ENCODE assay signal across 9 cellular contexts in genomic region chr19:48745208-48745995, GRCh38. TPM values are rescaled to one million over a fixed set of nuclear protein-coding genes. Genes with fewer than 3 reads are reported as not detected.
A peak's percentile ranks its signal among the peaks of the same experiment; 100 is the strongest.
DNase-seq lines count a peak whose midpoint lies in the region; TF ChIP-seq lines count a peak whose summit lies in the region.
"Had no signal": no experiment of that assay in that cellular context is flagged by ENCODE, and none has a peak within 500 bp of the region (broad histone marks: within the 10 kb centered on the region; RNA-seq: fewer than 3 reads in every experiment).

No MANE protein-coding gene starts in this region.

- peaks cover 32% of the 10 kb centered on the region for H3K27me3 ChIP-seq in transverse colon
- H3K27me3 ChIP-seq: ovary had no signal

- no peak overlapping the region for H3K4me3 ChIP-seq in transverse colon
- H3K4me3 ChIP-seq: ovary had no signal

- intact Hi-C loops in transverse colon (cut with DNase I; ENCODE audit: low total_unique reads), result loop anchor here (10.0 kb wide), 1 partner anchor 71 kb away; the partner anchor contains the start of gene NTN5

- no peak overlapping the region for H3K27ac ChIP-seq in transverse colon
- H3K27ac ChIP-seq: ovary had no signal

- in situ Hi-C loops in transverse colon (cut with MboI; ENCODE audit: low pct_ligation_motif_present in 1 of 4, low pct_unique_long_range_greater_than_20kb in 1 of 4, low sequenced_read_pairs in 3 of 4), result loop anchor here in 1 of 4 donors (10.0 kb wide), 1 partner anchor 101 kb away; the partner anchor contains the start of gene CA11

- H3K9me3 ChIP-seq in transverse colon, result no peaks in the 10 kb centered on the region
- H3K9me3 ChIP-seq: ovary had no signal

- TF ChIP-seq CTCF in GM10266 (IDR thresholded peaks at IDR 0.05; ENCODE audit: control insufficient read depth, insufficient read depth, low read depth, missing control alignments) (no peak), transverse colon (IDR thresholded peaks at IDR 0.05) (no peak)

- TF ChIP-seq EP300 in transverse colon (IDR thresholded peaks at IDR 0.05; ENCODE audit: low read depth), result no peak

- no peaks in the 10 kb centered on the region for H3K36me3 ChIP-seq in transverse colon
- H3K36me3 ChIP-seq: ovary had no signal

- TF ChIP-seq POLR2A in transverse colon (IDR thresholded peaks at IDR 0.05), result no peak

- WGBS in transverse colon (ENCODE audit: low coverage in 1 of 2), 2 donors, result 20 to 34% methylated on average over 6 to 33 of the region's 33 CpGs

- peaks cover 0 to 19% (median 0%) of the 10 kb centered on the region in 4 donors for H3K4me1 ChIP-seq in transverse colon

- DNase-seq in GM10266 (ENCODE audit: extremely low spot score) (peak; percentile 78), NCI-H1092 (lab: John Stamatoyannopoulos, UW) (peak; percentile 32), T-helper 2 cell (peak in 4 of 5 experiments; percentile 18 to 74 (median 39)), cerebellar cortex (ENCODE audit: low spot score) (peak; percentile 95), medulla oblongata (ENCODE audit: extremely low spot score) (peak; percentile 79), transverse colon (peak; percentile 47), NCI-H128 (lab: John Stamatoyannopoulos, UW; ENCODE audit: unreplicated experiment) (no peak)

RNA-seq across cellular contexts. Expression of gene IZUMO1, which starts 1.3 kb away (rescaled TPM):
- total RNA-seq in transverse colon, result not detected
- total RNA-seq: T-helper 1 cell treated with Interleukin-12 subunit alpha and Interleukin-12 subunit beta and Interleukin-4 antibody, amounts not matched to agents 30 ng/mL and 1 ng/mL, for 36 hours had no signal

RNA-seq across cellular contexts. Expression of gene RASIP1, which starts 5.0 kb away (rescaled TPM):
- total RNA-seq in transverse colon, result 10 to 100 TPM in 2 of 4 donors, 1 to 10 TPM in 2; 3.0 to 11.1 (median 7.0) TPM

RNA-seq across cellular contexts. Expression of gene FUT1, which starts 7.0 kb away (rescaled TPM):
- total RNA-seq in transverse colon, result under 1 TPM; 0.27 to 1.00 (median 0.58) TPM

RNA-seq across cellular contexts. Expression of gene FGF21, which starts 9.9 kb away (rescaled TPM):
- total RNA-seq in transverse colon, result not detected
- total RNA-seq: ovary; T-helper 1 cell treated with Interleukin-12 subunit alpha and Interleukin-12 subunit beta and Interleukin-4 antibody, amounts not matched to agents 30 ng/mL and 1 ng/mL, for 36 hours had no signal

RNA-seq across cellular contexts. Expression of gene MAMSTR, which starts 25.9 kb away (rescaled TPM):
- 1 to 10 TPM in 2 of 4 donors, under 1 TPM in 1, not detected in 1; 0.55 to 2.2 (median 1.6) TPM for total RNA-seq in transverse colon
